ENCODE assay signal across 7 cellular contexts in genomic region chr7:48035967-48036478, GRCh38. TPM values are rescaled to one million over a fixed set of nuclear protein-coding genes. Genes with fewer than 3 reads are reported as not detected.
DNase-seq lines count a peak whose midpoint lies in the region; ATAC-seq and TF ChIP-seq lines count a peak whose summit lies in the region.

No MANE protein-coding gene starts in this region.

- H3K27me3 ChIP-seq in dorsolateral prefrontal cortex (peaks cover 0 to 15% (median 0%) of the 10 kb centered on the region in 45 donors), uterus (no peaks in the 10 kb centered on the region)

- no peaks in the 10 kb centered on the region for H3K36me3 ChIP-seq in mesodermal cell (ENCODE audit: control insufficient read depth, insufficient read depth, low read length)
- H3K36me3 ChIP-seq in uterus = no peaks in the 10 kb centered on the region

- peaks cover 5% of the 10 kb centered on the region for H3K4me1 ChIP-seq in mesodermal cell (ENCODE audit: control insufficient read depth, insufficient read depth, low read length, poor library complexity, severe bottlenecking)
- H3K4me1 ChIP-seq in uterus = no peaks in the 10 kb centered on the region

- peak overlapping the region; percentile 39 to 91 (median 69) for H3K4me3 ChIP-seq in dorsolateral prefrontal cortex
- H3K4me3 ChIP-seq in mesodermal cell (ENCODE audit: extremely low read depth, insufficient read depth, low read length, poor library complexity, severe bottlenecking) = peak overlapping the region; percentile 54
- H3K4me3 ChIP-seq in uterus = peak overlapping the region; percentile 30 to 37

- DNase-seq in NCI-H2196 (lab: John Stamatoyannopoulos, UW; ENCODE audit: unreplicated experiment) (peak; percentile 22), dorsolateral prefrontal cortex (peak in 3 of 10 donors; percentile 7 to 57 (median 25)), uterus (peak in 1 of 2 donors; percentile 25), GM19238 (ENCODE audit: insufficient read length, low spot score) (no peak)

- no peaks in the 10 kb centered on the region for H3K9me3 ChIP-seq in mesodermal cell (ENCODE audit: control insufficient read depth, low read length)
- H3K9me3 ChIP-seq in uterus = no peaks in the 10 kb centered on the region

- TF ChIP-seq CTCF in dorsolateral prefrontal cortex (IDR thresholded peaks at IDR 0.05 in 54 of 56, conservative IDR thresholded peaks at IDR 0.05 in 2 of 56; ENCODE audit: low read depth in 1 of 56, partially characterized antibody in 56 of 56) (no peak), uterus (IDR thresholded peaks at IDR 0.05) (no peak)

- TF ChIP-seq POLR2A in uterus (IDR thresholded peaks at IDR 0.05) = no peak

- intact Hi-C loops in dorsolateral prefrontal cortex (cut with DNase I) (loop anchor here (2.0 to 5.0 kb wide), 2 partner anchors 71 to 75 kb away; no protein-coding TSS in a partner anchor), uterus (cut with DNase I; ENCODE audit: low total_unique reads) (loop anchor here (10.0 kb wide), 1 partner anchor 79 kb away; no protein-coding TSS in a partner anchor)

- WGBS in mesodermal cell (ENCODE audit: insufficient coverage in 2 of 2), 2 experiments = 3 to 5% methylated on average over 32 to 36 of the region's 42 CpGs

- H3K27ac ChIP-seq in dorsolateral prefrontal cortex = no peak overlapping the region
- no peak overlapping the region for H3K27ac ChIP-seq in mesodermal cell (ENCODE audit: low read depth, low read length, severe bottlenecking)
- no peak overlapping the region for H3K27ac ChIP-seq in uterus

- peak; percentile 4 for ATAC-seq in GM18868 (IDR thresholded peaks at IDR 0.05; ENCODE audit: unreplicated experiment)
- no peak for ATAC-seq in HG03571 (IDR thresholded peaks at IDR 0.05; ENCODE audit: unreplicated experiment)

RNA-seq across cellular contexts. Expression of gene C7orf57, which starts 0.7 kb away (rescaled TPM):
- total RNA-seq in dorsolateral prefrontal cortex (1 to 10 TPM in 3 of 120 experiments, under 1 TPM in 16, not detected in 101; 0.20 to 1.7 (median 0.41) TPM), uterus (under 1 TPM in 1 of 4 donors, not detected in 3; 0.76 TPM)
- 0.26 TPM for polyA plus RNA-seq in mesodermal cell (2013, experiment 1 of 2)
- polyA plus RNA-seq in mesodermal cell (2013, experiment 2 of 2) = 0.35 TPM

RNA-seq across cellular contexts. Expression of gene SUN3, which starts 7.1 kb away (rescaled TPM):
- total RNA-seq in dorsolateral prefrontal cortex = 1 to 10 TPM in 20 of 120 experiments, under 1 TPM in 39, not detected in 61; 0.32 to 2.5 (median 0.81) TPM
- polyA plus RNA-seq in mesodermal cell (2013, experiment 1 of 2) = not detected
- polyA plus RNA-seq in mesodermal cell (2013, experiment 2 of 2) = not detected
- total RNA-seq in uterus = not detected

RNA-seq across cellular contexts. Expression of gene UPP1, which starts 53.0 kb away (rescaled TPM):
- total RNA-seq in dorsolateral prefrontal cortex = 10 to 100 TPM; 25.8 to 76.9 (median 50.4) TPM
- polyA plus RNA-seq in mesodermal cell (2013, experiment 1 of 2) = 53.8 TPM
- 42.8 TPM for polyA plus RNA-seq in mesodermal cell (2013, experiment 2 of 2)
- total RNA-seq in uterus = 10 to 100 TPM in 1 of 4 donors, 1 to 10 TPM in 3; 1.5 to 25.2 (median 5.4) TPM

RNA-seq across cellular contexts. Expression of gene HUS1, which starts 56.6 kb away (rescaled TPM):
- total RNA-seq in dorsolateral prefrontal cortex (10 to 100 TPM; 24.5 to 61.6 (median 38.5) TPM), uterus (10 to 100 TPM in 3 of 4 donors, 1 to 10 TPM in 1; 5.1 to 64.7 (median 41.9) TPM)
- 19.3 TPM for polyA plus RNA-seq in mesodermal cell (2013, experiment 1 of 2)
- polyA plus RNA-seq in mesodermal cell (2013, experiment 2 of 2) = 20.0 TPM
